Comparison of ENCODE assay signal across 8 cellular contexts in genomic region chr2:25286025-25286400, GRCh38. TPM values are rescaled to one million over a fixed set of nuclear protein-coding genes. Genes with fewer than 3 reads are reported as not detected.
DNase-seq lines count a peak whose midpoint lies in the region; ATAC-seq and TF ChIP-seq lines count a peak whose summit lies in the region.

No MANE protein-coding gene starts in this region.

- no peaks in the 10 kb centered on the region for H3K27me3 Mint-ChIP-seq in activated CD4-positive, alpha-beta T cell treated with anti-CD3 and anti-CD28 coated beads, Interleukin-2, amount 10 ng/mL, durations not matched to agents 24 days and 14 days

- no peaks in the 10 kb centered on the region for H3K9me3 ChIP-seq in esophagus squamous epithelium

- intact Hi-C loops in activated CD4-positive, alpha-beta T cell treated with anti-CD3 and anti-CD28 coated beads, Interleukin-2, amount 10 ng/mL, durations not matched to agents 24 days and 14 days (cut with micrococcal nuclease), result loop anchor here (1.0 kb wide), 2 partner anchors 9 kb away; no protein-coding TSS in a partner anchor
- intact Hi-C loops in esophagus squamous epithelium (cut with DNase I), result no loop called here

- peak overlapping the region in 3 of 4 donors; percentile 34 to 55 (median 52) for H3K27ac ChIP-seq in esophagus squamous epithelium

- peak; percentile 93 for DNase-seq in activated CD4-positive, alpha-beta T cell treated with anti-CD3 and anti-CD28 coated beads, Interleukin-2, amount 10 ng/mL, durations not matched to agents 24 days and 14 days
- DNase-seq in esophagus squamous epithelium (lab: John Stamatoyannopoulos, UW), result no peak
- peak; percentile 33 to 61 for DNase-seq in stimulated activated CD8-positive, alpha-beta memory T cell treated with anti-CD3 and anti-CD28 coated beads, Interleukin-7, amount 100 ng/mL, for 48 hours (ENCODE audit: extremely low read depth in 1 of 2, low read depth in 1 of 2)
- DNase-seq in NCI-H2107 (lab: John Stamatoyannopoulos, UW), result no peak
- DNase-seq in NCI-H82 treated with DMSO at 0.1 percent for 48 hours (lab: John Stamatoyannopoulos, UW; ENCODE audit: unreplicated experiment), result no peak
- DNase-seq in cerebellar nuclear complex (lab: John Stamatoyannopoulos, UW), result no peak

- H3K36me3 Mint-ChIP-seq in activated CD4-positive, alpha-beta T cell treated with anti-CD3 and anti-CD28 coated beads, Interleukin-2, amount 10 ng/mL, durations not matched to agents 24 days and 14 days (ENCODE audit: low read depth), result peaks cover 48% of the 10 kb centered on the region

- ATAC-seq in GM18861 (IDR thresholded peaks at IDR 0.05; ENCODE audit: unreplicated experiment) (peak; percentile 60), HG03280 (IDR thresholded peaks at IDR 0.05; ENCODE audit: unreplicated experiment) (peak; percentile 47)

- TF ChIP-seq CTCF in esophagus squamous epithelium (IDR thresholded peaks at IDR 0.05), result no peak

- TF ChIP-seq POLR2A in esophagus squamous epithelium (IDR thresholded peaks at IDR 0.05), result no peak

- H3K4me1 Mint-ChIP-seq in activated CD4-positive, alpha-beta T cell treated with anti-CD3 and anti-CD28 coated beads, Interleukin-2, amount 10 ng/mL, durations not matched to agents 24 days and 14 days, result peaks cover 27% of the 10 kb centered on the region

- H3K9me3 Mint-ChIP-seq in activated CD4-positive, alpha-beta T cell treated with anti-CD3 and anti-CD28 coated beads, Interleukin-2, amount 10 ng/mL, durations not matched to agents 24 days and 14 days, result no peaks in the 10 kb centered on the region

- 78 to 91% methylated on average over 4 to 5 of the region's 10 CpGs for WGBS in esophagus squamous epithelium, 2 donors

- H3K4me3 Mint-ChIP-seq in activated CD4-positive, alpha-beta T cell treated with anti-CD3 and anti-CD28 coated beads, Interleukin-2, amount 10 ng/mL, durations not matched to agents 24 days and 14 days, result peak overlapping the region; percentile 68

- H3K27ac Mint-ChIP-seq in activated CD4-positive, alpha-beta T cell treated with anti-CD3 and anti-CD28 coated beads, Interleukin-2, amount 10 ng/mL, durations not matched to agents 24 days and 14 days, result peak overlapping the region; percentile 92

- no peaks in the 10 kb centered on the region for H3K27me3 ChIP-seq in esophagus squamous epithelium

- no peak overlapping the region for H3K4me3 ChIP-seq in esophagus squamous epithelium

- H3K4me1 ChIP-seq in esophagus squamous epithelium, result peaks cover 4 to 51% (median 17%) of the 10 kb centered on the region in 3 donors

- peaks cover 0 to 21% (median 6%) of the 10 kb centered on the region in 3 donors for H3K36me3 ChIP-seq in esophagus squamous epithelium

RNA-seq across cellular contexts. Expression of gene DNMT3A, which starts 55.7 kb away (rescaled TPM):
- total RNA-seq in activated CD4-positive, alpha-beta T cell treated with anti-CD3 and anti-CD28 coated beads, Interleukin-2, amount 10 ng/mL, durations not matched to agents 24 days and 14 days, result 97.4 and 102 TPM in 2 replicates
- 10 to 100 TPM in 1 of 4 donors, 1 to 10 TPM in 3; 4.1 to 13.6 (median 8.2) TPM for total RNA-seq in esophagus squamous epithelium

Comparison
In these comparisons a context has a peak if more than half of its experiments do, and no peak if none do; other contexts are left out.
1. DNase-seq: peak in activated CD4-positive, alpha-beta T cell treated with anti-CD3 and anti-CD28 coated beads, Interleukin-2, amount 10 ng/mL, durations not matched to agents 24 days and 14 days (single experiment) and stimulated activated CD8-positive, alpha-beta memory T cell treated with anti-CD3 and anti-CD28 coated beads, Interleukin-7, amount 100 ng/mL, for 48 hours (2 of 2); none in esophagus squamous epithelium (single experiment), NCI-H2107 (single experiment), NCI-H82 treated with DMSO at 0.1 percent for 48 hours (single experiment) and cerebellar nuclear complex (0 of 2).